In the genomic region with DNA sequence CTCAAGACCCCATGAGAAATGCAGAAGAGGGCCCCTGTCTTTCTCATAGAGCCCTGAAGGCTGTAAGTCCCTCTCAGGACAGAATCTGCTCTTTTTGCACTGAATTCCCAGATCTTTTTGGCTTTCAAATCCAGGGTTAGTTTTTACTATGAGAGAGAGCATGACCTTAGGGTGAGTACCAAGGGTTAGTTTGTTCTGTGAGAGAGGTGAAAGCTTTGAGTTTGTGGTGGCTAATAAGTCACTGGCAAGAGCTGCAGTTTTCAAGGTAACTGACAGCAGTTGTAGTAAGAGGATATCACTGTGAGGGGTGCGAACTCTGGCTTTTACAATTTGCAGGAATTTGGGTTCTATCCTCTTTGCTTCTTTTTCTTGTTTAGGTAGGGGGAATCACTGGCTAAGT, we compare ENCODE assay signal across 31 cellular contexts.
"Had no signal": no experiment of that assay in that cellular context is flagged by ENCODE, and none has a peak within 500 bp of the region (broad histone marks: within the 10 kb centered on the region; RNA-seq: fewer than 3 reads in every experiment).

No MANE protein-coding gene starts in this region.

- H3K27ac Mint-ChIP-seq: activated CD4-positive, alpha-beta memory T cell treated with anti-CD3 and anti-CD28 coated beads, Interleukin-2, amount 10 ng/mL, durations not matched to agents 7 days and 5 days; activated CD8-positive, alpha-beta memory T cell treated with anti-CD3 and anti-CD28 coated beads, Interleukin-2, amount 10 ng/mL, durations not matched to agents 7 days and 5 days; activated naive CD4-positive, alpha-beta T cell treated with anti-CD3 and anti-CD28 coated beads, Interleukin-2, amount 10 ng/mL, durations not matched to agents 7 days and 5 days; activated naive CD8-positive, alpha-beta T cell; activated naive CD8-positive, alpha-beta T cell treated with anti-CD3 and anti-CD28 coated beads, Interleukin-2, amount 50 U/mL, for 24 hours; brain; WTC11 had no signal

- H3K4me3 Mint-ChIP-seq: activated CD4-positive, alpha-beta memory T cell treated with anti-CD3 and anti-CD28 coated beads, Interleukin-2, amount 10 ng/mL, durations not matched to agents 7 days and 5 days; activated CD8-positive, alpha-beta memory T cell treated with anti-CD3 and anti-CD28 coated beads, Interleukin-2, amount 10 ng/mL, durations not matched to agents 7 days and 5 days; activated naive CD4-positive, alpha-beta T cell treated with anti-CD3 and anti-CD28 coated beads, Interleukin-2, amount 10 ng/mL, durations not matched to agents 7 days and 5 days; activated naive CD8-positive, alpha-beta T cell; activated naive CD8-positive, alpha-beta T cell treated with anti-CD3 and anti-CD28 coated beads, Interleukin-2, amount 50 U/mL, for 24 hours; brain; WTC11 had no signal

- H3K27me3 Mint-ChIP-seq: activated CD4-positive, alpha-beta memory T cell treated with anti-CD3 and anti-CD28 coated beads, Interleukin-2, amount 10 ng/mL, durations not matched to agents 7 days and 5 days; activated CD8-positive, alpha-beta memory T cell treated with anti-CD3 and anti-CD28 coated beads, Interleukin-2, amount 10 ng/mL, durations not matched to agents 7 days and 5 days; activated naive CD4-positive, alpha-beta T cell treated with anti-CD3 and anti-CD28 coated beads, Interleukin-2, amount 10 ng/mL, durations not matched to agents 7 days and 5 days; activated naive CD8-positive, alpha-beta T cell; activated naive CD8-positive, alpha-beta T cell treated with anti-CD3 and anti-CD28 coated beads, Interleukin-2, amount 50 U/mL, for 24 hours had no signal

- H3K4me1 Mint-ChIP-seq: activated CD4-positive, alpha-beta memory T cell treated with anti-CD3 and anti-CD28 coated beads, Interleukin-2, amount 10 ng/mL, durations not matched to agents 7 days and 5 days; activated CD8-positive, alpha-beta memory T cell treated with anti-CD3 and anti-CD28 coated beads, Interleukin-2, amount 10 ng/mL, durations not matched to agents 7 days and 5 days; activated naive CD4-positive, alpha-beta T cell treated with anti-CD3 and anti-CD28 coated beads, Interleukin-2, amount 10 ng/mL, durations not matched to agents 7 days and 5 days; activated naive CD8-positive, alpha-beta T cell treated with anti-CD3 and anti-CD28 coated beads, Interleukin-2, amount 50 U/mL, for 24 hours; brain had no signal

- H3K4me2 ChIP-seq: PC-9 had no signal

- DNase-seq: activated CD4-positive, alpha-beta memory T cell treated with anti-CD3 and anti-CD28 coated beads, Interleukin-2, amount 10 ng/mL, durations not matched to agents 7 days and 5 days; activated CD4-positive, alpha-beta T cell treated with anti-CD3 and anti-CD28 coated beads for 4 hours; activated CD4-positive, CD25-positive, alpha-beta regulatory T cell treated with anti-CD3 and anti-CD28 coated beads, Interleukin-2, amount 50 U/mL, for 72 hours; activated CD8-positive, alpha-beta memory T cell treated with anti-CD3 and anti-CD28 coated beads for 24 hours; activated CD8-positive, alpha-beta memory T cell treated with anti-CD3 and anti-CD28 coated beads, Interleukin-2, amount 10 ng/mL, durations not matched to agents 7 days and 5 days; activated CD8-positive, alpha-beta memory T cell treated with anti-CD3 and anti-CD28 coated beads, Interleukin-2, amount 50 U/mL, for 48 hours; activated effector memory CD4-positive, alpha-beta T cell treated with Interleukin-2 at 50 U/mL for 16 hours; activated naive CD4-positive, alpha-beta T cell treated with anti-CD3 and anti-CD28 coated beads, Interleukin-2, amount 10 ng/mL, durations not matched to agents 7 days and 5 days; activated naive CD8-positive, alpha-beta T cell treated with anti-CD3 and anti-CD28 coated beads, Interleukin-2, amount 50 U/mL, for 24 hours; activated T-cell treated with anti-CD3 and anti-CD28 coated beads, Interleukin-2, amount 50 U/mL, for 48 hours; anterior cingulate cortex; central memory CD4-positive, alpha-beta T cell; Karpas-422; KBM-7; NCI-H1105; NCI-H1417 treated with DMSO at 0.1 percent for 48 hours; NCI-H187 treated with DMSO at 0.1 percent for 48 hours; NCI-H2081; NCI-H345; NCI-H524 treated with DMSO at 0.1 percent for 48 hours; NK-92 treated with Interleukin-12 subunit alpha and Interleukin-12 subunit beta, amount 100 ng/mL, for 24 hours; PC-9; SIG-M5; SW 1271; T-helper 1 cell; T-helper 2 cell; T1000 had no signal

- H2AFZ ChIP-seq: PC-9 had no signal

- H3K4me3 ChIP-seq: PC-9 had no signal

- H3K27ac ChIP-seq: PC-9, RWPE1 had no signal

- H3K36me3 Mint-ChIP-seq: activated CD8-positive, alpha-beta memory T cell treated with anti-CD3 and anti-CD28 coated beads, Interleukin-2, amount 10 ng/mL, durations not matched to agents 7 days and 5 days; activated naive CD4-positive, alpha-beta T cell treated with anti-CD3 and anti-CD28 coated beads, Interleukin-2, amount 10 ng/mL, durations not matched to agents 7 days and 5 days; activated naive CD8-positive, alpha-beta T cell; brain had no signal
